27 cellular contexts compared by ENCODE assay signal in the genomic region with DNA sequence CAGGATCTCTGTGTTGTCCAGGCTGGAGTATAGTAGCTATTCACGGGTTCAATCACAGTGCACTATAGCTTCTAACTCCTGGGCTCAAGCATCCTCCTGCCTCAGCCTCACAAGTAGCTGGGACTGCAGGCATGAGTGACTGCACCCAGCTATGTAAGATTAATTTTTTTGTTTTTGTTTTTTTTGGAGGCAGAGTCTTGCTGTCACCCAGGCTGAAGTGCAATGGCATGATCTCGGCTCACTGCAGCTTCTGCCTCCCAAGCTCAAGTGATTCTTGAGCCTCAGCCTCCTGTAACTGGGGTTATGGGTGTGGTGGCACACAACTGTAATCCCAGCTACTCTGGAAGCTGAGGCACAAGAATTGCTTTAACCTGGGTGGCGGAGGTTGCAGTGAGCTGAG.
"Had no signal": no experiment of that assay in that cellular context is flagged by ENCODE, and none has a peak within 500 bp of the region (broad histone marks: within the 10 kb centered on the region; RNA-seq: fewer than 3 reads in every experiment).

No MANE protein-coding gene starts in this region.

- H3K4me3 ChIP-seq: coronary artery, dorsolateral prefrontal cortex had no signal

- H3K27ac ChIP-seq: brain microvascular endothelial cell, coronary artery had no signal

- DNase-seq: activated CD4-positive, alpha-beta memory T cell treated with anti-CD3 and anti-CD28 coated beads for 36 hours; activated CD4-positive, alpha-beta T cell treated with anti-CD3 and anti-CD28 coated beads for 36 hours; activated CD4-positive, alpha-beta T cell treated with anti-CD3 and anti-CD28 coated beads, Interleukin-2, amount 10 ng/mL, durations not matched to agents 24 days and 14 days; activated CD4-positive, CD25-positive, alpha-beta regulatory T cell; activated CD4-positive, CD25-positive, alpha-beta regulatory T cell treated with anti-CD3 and anti-CD28 coated beads, Interleukin-2, amount 50 U/mL, for 72 hours; activated CD8-positive, alpha-beta memory T cell treated with anti-CD3 and anti-CD28 coated beads, Interleukin-2, amount 10 ng/mL, durations not matched to agents 7 days and 5 days; activated CD8-positive, alpha-beta memory T cell treated with anti-CD3 and anti-CD28 coated beads, Interleukin-2, amount 50 U/mL, for 4 hours; activated CD8-positive, alpha-beta T cell treated with anti-CD3 and anti-CD28 coated beads, Interleukin-2, amount 10 ng/mL, durations not matched to agents 7 days and 5 days; activated effector memory CD4-positive, alpha-beta T cell treated with anti-CD3 and anti-CD28 coated beads, Interleukin-2, amount 50 U/mL, for 16 hours; activated naive CD4-positive, alpha-beta T cell; activated naive CD4-positive, alpha-beta T cell treated with anti-CD3 and anti-CD28 coated beads, Interleukin-2, amount 10 ng/mL, durations not matched to agents 7 days and 5 days; activated naive CD8-positive, alpha-beta T cell treated with anti-CD3 and anti-CD28 coated beads, Interleukin-2, amount 10 ng/mL, durations not matched to agents 7 days and 5 days; activated T-cell treated with anti-CD3 and anti-CD28 coated beads, Interleukin-2, amount 50 U/mL, for 1 hour; activated T-cell treated with anti-CD3 and anti-CD28 coated beads, Interleukin-2, amount 50 U/mL, for 48 hours; brain microvascular endothelial cell; dorsolateral prefrontal cortex; effector memory CD4-positive, alpha-beta T cell; endodermal cell; foreskin fibroblast; head of caudate nucleus; T-helper 2 cell had no signal

- FAIRE-seq: astrocyte, bronchial epithelial cell, frontal cortex had no signal

- ATAC-seq: activated CD4-positive, alpha-beta T cell treated with anti-CD3 and anti-CD28 coated beads for 36 hours; activated CD8-positive, alpha-beta memory T cell treated with anti-CD3 and anti-CD28 coated beads, Interleukin-2, amount 10 ng/mL, durations not matched to agents 7 days and 5 days; activated CD8-positive, alpha-beta T cell treated with anti-CD3 and anti-CD28 coated beads, Interleukin-2, amount 10 ng/mL, durations not matched to agents 7 days and 5 days; activated naive CD4-positive, alpha-beta T cell treated with anti-CD3 and anti-CD28 coated beads, Interleukin-2, amount 50 U/mL, for 72 hours; esophagus mucosa had no signal

- H3K36me3 ChIP-seq: brain microvascular endothelial cell had no signal

- H3K27me3 ChIP-seq: brain microvascular endothelial cell, dorsolateral prefrontal cortex had no signal
